Comparison of ENCODE assay signal across 1 cellular context in the genomic region with DNA sequence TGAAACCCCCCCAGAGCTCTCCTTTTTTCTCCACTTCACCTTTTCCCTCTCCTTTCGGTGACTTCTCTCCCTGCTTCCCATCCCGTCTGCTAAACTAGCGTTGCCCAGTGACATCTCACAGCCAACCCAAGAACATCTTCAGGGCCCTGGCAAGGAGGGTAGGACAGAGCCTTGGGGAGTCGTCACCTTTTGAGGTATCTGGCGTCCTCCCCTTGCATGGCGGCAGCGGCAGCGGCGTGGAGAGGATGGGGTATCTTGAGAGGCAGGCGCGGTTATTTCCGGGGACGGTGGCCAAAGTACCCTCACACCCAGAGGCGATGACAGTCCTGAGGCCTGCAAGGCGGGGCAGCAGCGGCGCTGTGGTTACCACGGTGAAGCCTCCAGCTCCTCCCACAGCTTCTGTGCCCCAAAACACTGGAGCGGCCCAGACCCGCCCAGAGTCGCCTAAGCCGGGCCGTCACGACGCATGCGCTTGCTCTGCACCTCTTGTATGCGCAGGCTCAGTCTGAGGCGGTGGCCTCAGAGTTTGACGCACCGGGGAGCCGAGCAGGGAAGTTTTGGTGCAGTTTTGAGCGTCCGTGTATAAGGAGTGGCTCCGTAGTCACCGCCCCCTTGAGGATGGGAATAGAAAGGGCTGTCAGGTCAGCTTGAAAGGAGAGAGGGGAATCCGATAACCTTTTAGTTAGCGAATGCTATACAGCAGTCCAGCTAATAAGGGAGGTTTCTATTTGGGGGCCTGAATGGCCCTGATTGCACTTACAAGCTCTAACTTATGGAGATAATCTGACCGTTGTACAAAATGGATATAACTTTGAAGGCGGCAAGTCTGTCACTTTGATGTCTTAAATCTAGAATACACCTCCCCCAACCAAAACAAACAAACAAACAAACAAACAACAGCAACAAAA.
TF ChIP-seq lines count a peak whose summit lies in the region.

A gene (minus strand): TSS at position 446 of the 908 bp plus-strand sequence. CDS start 228 bp downstream, at position 218.

TF ChIP-seq in HepG2, 621 proteins besides CTCF, POLR2A, EP300 and RAD21 (continued from another document and continues in another):
- TF ChIP-seq, protein P1, sequence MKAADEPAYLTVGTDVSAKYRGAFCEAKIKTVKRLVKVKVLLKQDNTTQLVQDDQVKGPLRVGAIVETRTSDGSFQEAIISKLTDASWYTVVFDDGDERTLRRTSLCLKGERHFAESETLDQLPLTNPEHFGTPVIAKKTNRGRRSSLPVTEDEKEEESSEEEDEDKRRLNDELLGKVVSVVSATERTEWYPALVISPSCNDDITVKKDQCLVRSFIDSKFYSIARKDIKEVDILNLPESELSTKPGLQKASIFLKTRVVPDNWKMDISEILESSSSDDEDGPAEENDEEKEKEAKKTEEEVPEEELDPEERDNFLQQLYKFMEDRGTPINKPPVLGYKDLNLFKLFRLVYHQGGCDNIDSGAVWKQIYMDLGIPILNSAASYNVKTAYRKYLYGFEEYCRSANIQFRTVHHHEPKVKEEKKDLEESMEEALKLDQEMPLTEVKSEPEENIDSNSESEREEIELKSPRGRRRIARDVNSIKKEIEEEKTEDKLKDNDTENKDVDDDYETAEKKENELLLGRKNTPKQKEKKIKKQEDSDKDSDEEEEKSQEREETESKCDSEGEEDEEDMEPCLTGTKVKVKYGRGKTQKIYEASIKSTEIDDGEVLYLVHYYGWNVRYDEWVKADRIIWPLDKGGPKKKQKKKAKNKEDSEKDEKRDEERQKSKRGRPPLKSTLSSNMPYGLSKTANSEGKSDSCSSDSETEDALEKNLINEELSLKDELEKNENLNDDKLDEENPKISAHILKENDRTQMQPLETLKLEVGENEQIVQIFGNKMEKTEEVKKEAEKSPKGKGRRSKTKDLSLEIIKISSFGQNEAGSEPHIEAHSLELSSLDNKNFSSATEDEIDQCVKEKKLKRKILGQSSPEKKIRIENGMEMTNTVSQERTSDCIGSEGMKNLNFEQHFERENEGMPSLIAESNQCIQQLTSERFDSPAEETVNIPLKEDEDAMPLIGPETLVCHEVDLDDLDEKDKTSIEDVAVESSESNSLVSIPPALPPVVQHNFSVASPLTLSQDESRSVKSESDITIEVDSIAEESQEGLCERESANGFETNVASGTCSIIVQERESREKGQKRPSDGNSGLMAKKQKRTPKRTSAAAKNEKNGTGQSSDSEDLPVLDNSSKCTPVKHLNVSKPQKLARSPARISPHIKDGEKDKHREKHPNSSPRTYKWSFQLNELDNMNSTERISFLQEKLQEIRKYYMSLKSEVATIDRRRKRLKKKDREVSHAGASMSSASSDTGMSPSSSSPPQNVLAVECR (CRISPR knock-in tag; IDR thresholded peaks at IDR 0.05; ENCODE audit: borderline replicate concordance) = peak; percentile 92
- peak; percentile 77 for TF ChIP-seq SP5 (CRISPR knock-in tag; IDR thresholded peaks at IDR 0.05; ENCODE audit: borderline replicate concordance, low read depth)
- peak; percentile 59 for TF ChIP-seq ETV5 (CRISPR knock-in tag; IDR thresholded peaks at IDR 0.05; ENCODE audit: borderline replicate concordance)
- TF ChIP-seq, protein P2, sequence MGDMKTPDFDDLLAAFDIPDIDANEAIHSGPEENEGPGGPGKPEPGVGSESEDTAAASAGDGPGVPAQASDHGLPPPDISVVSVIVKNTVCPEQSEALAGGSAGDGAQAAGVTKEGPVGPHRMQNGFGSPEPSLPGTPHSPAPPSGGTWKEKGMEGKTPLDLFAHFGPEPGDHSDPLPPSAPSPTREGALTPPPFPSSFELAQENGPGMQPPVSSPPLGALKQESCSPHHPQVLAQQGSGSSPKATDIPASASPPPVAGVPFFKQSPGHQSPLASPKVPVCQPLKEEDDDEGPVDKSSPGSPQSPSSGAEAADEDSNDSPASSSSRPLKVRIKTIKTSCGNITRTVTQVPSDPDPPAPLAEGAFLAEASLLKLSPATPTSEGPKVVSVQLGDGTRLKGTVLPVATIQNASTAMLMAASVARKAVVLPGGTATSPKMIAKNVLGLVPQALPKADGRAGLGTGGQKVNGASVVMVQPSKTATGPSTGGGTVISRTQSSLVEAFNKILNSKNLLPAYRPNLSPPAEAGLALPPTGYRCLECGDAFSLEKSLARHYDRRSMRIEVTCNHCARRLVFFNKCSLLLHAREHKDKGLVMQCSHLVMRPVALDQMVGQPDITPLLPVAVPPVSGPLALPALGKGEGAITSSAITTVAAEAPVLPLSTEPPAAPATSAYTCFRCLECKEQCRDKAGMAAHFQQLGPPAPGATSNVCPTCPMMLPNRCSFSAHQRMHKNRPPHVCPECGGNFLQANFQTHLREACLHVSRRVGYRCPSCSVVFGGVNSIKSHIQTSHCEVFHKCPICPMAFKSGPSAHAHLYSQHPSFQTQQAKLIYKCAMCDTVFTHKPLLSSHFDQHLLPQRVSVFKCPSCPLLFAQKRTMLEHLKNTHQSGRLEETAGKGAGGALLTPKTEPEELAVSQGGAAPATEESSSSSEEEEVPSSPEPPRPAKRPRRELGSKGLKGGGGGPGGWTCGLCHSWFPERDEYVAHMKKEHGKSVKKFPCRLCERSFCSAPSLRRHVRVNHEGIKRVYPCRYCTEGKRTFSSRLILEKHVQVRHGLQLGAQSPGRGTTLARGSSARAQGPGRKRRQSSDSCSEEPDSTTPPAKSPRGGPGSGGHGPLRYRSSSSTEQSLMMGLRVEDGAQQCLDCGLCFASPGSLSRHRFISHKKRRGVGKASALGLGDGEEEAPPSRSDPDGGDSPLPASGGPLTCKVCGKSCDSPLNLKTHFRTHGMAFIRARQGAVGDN (CRISPR knock-in tag; IDR thresholded peaks at IDR 0.05) = peak; percentile 90
- peak; percentile 60; the same call in 1 of the 2 replicates for TF ChIP-seq RFX1 (IDR thresholded peaks at IDR 0.05)
- TF ChIP-seq ZBTB20 (CRISPR knock-in tag; IDR thresholded peaks at IDR 0.05; ENCODE audit: borderline replicate concordance, low read depth) = 0 out of 2 replicates have a peak, but pooled peaks have one; percentile 13
- TF ChIP-seq SAP130 (CRISPR knock-in tag; IDR thresholded peaks at IDR 0.05; ENCODE audit: low read depth) = peak; percentile 91
- TF ChIP-seq ZFX (CRISPR knock-in tag; IDR thresholded peaks at IDR 0.05; ENCODE audit: low read depth) = peak; percentile 91
- peak; percentile 35; the same call in 1 of the 2 replicates for TF ChIP-seq ZNF33B (CRISPR knock-in tag; IDR thresholded peaks at IDR 0.05)
- no peak for TF ChIP-seq ZNF337 (CRISPR knock-in tag; IDR thresholded peaks at IDR 0.05; ENCODE audit: borderline replicate concordance, low read depth)
- peak; percentile 90 for TF ChIP-seq ZFY (CRISPR knock-in tag; IDR thresholded peaks at IDR 0.05)
- TF ChIP-seq ZNF205 (CRISPR knock-in tag; IDR thresholded peaks at IDR 0.05) = peak; percentile 38; the same call in 1 of the 2 replicates
- TF ChIP-seq, protein P3, sequence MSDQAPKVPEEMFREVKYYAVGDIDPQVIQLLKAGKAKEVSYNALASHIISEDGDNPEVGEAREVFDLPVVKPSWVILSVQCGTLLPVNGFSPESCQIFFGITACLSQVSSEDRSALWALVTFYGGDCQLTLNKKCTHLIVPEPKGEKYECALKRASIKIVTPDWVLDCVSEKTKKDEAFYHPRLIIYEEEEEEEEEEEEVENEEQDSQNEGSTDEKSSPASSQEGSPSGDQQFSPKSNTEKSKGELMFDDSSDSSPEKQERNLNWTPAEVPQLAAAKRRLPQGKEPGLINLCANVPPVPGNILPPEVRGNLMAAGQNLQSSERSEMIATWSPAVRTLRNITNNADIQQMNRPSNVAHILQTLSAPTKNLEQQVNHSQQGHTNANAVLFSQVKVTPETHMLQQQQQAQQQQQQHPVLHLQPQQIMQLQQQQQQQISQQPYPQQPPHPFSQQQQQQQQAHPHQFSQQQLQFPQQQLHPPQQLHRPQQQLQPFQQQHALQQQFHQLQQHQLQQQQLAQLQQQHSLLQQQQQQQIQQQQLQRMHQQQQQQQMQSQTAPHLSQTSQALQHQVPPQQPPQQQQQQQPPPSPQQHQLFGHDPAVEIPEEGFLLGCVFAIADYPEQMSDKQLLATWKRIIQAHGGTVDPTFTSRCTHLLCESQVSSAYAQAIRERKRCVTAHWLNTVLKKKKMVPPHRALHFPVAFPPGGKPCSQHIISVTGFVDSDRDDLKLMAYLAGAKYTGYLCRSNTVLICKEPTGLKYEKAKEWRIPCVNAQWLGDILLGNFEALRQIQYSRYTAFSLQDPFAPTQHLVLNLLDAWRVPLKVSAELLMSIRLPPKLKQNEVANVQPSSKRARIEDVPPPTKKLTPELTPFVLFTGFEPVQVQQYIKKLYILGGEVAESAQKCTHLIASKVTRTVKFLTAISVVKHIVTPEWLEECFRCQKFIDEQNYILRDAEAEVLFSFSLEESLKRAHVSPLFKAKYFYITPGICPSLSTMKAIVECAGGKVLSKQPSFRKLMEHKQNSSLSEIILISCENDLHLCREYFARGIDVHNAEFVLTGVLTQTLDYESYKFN (CRISPR knock-in tag; conservative IDR thresholded peaks at IDR 0.05) = peak; percentile 31; the same call in 1 of the 2 replicates
- TF ChIP-seq NFYB (CRISPR knock-in tag; IDR thresholded peaks at IDR 0.05) = 0 out of 2 replicates have a peak, but pooled peaks have one; percentile 30
- TF ChIP-seq, protein P4, sequence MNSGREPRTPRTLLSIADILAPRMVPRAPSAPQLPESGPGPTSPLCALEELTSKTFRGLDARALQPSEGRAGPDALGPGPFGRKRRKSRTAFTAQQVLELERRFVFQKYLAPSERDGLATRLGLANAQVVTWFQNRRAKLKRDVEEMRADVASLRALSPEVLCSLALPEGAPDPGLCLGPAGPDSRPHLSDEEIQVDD (CRISPR knock-in tag; IDR thresholded peaks at IDR 0.05; ENCODE audit: borderline replicate concordance) = no peak
- 0 out of 2 replicates have a peak, but pooled peaks have one; percentile 71 for TF ChIP-seq ZNF83 (CRISPR knock-in tag; IDR thresholded peaks at IDR 0.05; ENCODE audit: borderline replicate concordance)
- peak; percentile 51; the same call in 1 of the 2 replicates for TF ChIP-seq CREM (IDR thresholded peaks at IDR 0.05)
- TF ChIP-seq CREM (CRISPR knock-in tag; IDR thresholded peaks at IDR 0.05) = no peak
- TF ChIP-seq, protein P5, sequence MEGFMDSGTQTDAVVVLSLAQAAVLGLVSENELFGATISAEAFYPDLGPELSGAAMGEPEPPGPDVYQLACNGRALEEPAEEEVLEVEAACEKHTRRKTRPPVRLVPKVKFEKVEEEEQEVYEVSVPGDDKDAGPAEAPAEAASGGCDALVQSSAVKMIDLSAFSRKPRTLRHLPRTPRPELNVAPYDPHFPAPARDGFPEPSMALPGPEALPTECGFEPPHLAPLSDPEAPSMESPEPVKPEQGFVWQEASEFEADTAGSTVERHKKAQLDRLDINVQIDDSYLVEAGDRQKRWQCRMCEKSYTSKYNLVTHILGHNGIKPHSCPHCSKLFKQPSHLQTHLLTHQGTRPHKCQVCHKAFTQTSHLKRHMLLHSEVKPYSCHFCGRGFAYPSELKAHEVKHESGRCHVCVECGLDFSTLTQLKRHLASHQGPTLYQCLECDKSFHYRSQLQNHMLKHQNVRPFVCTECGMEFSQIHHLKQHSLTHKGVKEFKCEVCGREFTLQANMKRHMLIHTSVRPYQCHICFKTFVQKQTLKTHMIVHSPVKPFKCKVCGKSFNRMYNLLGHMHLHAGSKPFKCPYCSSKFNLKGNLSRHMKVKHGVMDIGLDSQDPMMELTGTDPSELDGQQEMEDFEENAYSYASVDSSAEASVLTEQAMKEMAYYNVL (CRISPR knock-in tag; IDR thresholded peaks at IDR 0.05; ENCODE audit: borderline replicate concordance) = 0 out of 2 replicates have a peak, but pooled peaks have one; percentile 35
- TF ChIP-seq ZNF652 (CRISPR knock-in tag; IDR thresholded peaks at IDR 0.05; ENCODE audit: borderline replicate concordance, low read depth) = 0 out of 2 replicates have a peak, but pooled peaks have one; percentile 13
- TF ChIP-seq ZNF761 (CRISPR knock-in tag; conservative IDR thresholded peaks at IDR 0.05) = 0 out of 2 replicates have a peak, but pooled peaks have one; percentile 45
- TF ChIP-seq, protein P6, sequence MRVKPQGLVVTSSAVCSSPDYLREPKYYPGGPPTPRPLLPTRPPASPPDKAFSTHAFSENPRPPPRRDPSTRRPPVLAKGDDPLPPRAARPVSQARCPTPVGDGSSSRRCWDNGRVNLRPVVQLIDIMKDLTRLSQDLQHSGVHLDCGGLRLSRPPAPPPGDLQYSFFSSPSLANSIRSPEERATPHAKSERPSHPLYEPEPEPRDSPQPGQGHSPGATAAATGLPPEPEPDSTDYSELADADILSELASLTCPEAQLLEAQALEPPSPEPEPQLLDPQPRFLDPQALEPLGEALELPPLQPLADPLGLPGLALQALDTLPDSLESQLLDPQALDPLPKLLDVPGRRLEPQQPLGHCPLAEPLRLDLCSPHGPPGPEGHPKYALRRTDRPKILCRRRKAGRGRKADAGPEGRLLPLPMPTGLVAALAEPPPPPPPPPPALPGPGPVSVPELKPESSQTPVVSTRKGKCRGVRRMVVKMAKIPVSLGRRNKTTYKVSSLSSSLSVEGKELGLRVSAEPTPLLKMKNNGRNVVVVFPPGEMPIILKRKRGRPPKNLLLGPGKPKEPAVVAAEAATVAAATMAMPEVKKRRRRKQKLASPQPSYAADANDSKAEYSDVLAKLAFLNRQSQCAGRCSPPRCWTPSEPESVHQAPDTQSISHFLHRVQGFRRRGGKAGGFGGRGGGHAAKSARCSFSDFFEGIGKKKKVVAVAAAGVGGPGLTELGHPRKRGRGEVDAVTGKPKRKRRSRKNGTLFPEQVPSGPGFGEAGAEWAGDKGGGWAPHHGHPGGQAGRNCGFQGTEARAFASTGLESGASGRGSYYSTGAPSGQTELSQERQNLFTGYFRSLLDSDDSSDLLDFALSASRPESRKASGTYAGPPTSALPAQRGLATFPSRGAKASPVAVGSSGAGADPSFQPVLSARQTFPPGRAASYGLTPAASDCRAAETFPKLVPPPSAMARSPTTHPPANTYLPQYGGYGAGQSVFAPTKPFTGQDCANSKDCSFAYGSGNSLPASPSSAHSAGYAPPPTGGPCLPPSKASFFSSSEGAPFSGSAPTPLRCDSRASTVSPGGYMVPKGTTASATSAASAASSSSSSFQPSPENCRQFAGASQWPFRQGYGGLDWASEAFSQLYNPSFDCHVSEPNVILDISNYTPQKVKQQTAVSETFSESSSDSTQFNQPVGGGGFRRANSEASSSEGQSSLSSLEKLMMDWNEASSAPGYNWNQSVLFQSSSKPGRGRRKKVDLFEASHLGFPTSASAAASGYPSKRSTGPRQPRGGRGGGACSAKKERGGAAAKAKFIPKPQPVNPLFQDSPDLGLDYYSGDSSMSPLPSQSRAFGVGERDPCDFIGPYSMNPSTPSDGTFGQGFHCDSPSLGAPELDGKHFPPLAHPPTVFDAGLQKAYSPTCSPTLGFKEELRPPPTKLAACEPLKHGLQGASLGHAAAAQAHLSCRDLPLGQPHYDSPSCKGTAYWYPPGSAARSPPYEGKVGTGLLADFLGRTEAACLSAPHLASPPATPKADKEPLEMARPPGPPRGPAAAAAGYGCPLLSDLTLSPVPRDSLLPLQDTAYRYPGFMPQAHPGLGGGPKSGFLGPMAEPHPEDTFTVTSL (CRISPR knock-in tag; IDR thresholded peaks at IDR 0.05; ENCODE audit: borderline replicate concordance) = peak; percentile 27; the same call in 1 of the 2 replicates
- TF ChIP-seq NFATC3 (CRISPR knock-in tag; IDR thresholded peaks at IDR 0.05) = no peak
- TF ChIP-seq, protein P7, sequence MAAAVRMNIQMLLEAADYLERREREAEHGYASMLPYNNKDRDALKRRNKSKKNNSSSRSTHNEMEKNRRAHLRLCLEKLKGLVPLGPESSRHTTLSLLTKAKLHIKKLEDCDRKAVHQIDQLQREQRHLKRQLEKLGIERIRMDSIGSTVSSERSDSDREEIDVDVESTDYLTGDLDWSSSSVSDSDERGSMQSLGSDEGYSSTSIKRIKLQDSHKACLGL (CRISPR knock-in tag; IDR thresholded peaks at IDR 0.05) = peak; percentile 40; the same call in 1 of the 2 replicates
- TF ChIP-seq ZMAT3 (CRISPR knock-in tag; conservative IDR thresholded peaks at IDR 0.05) = no peak
- peak; percentile 76 for TF ChIP-seq HDAC1 (CRISPR knock-in tag; IDR thresholded peaks at IDR 0.05)
- TF ChIP-seq ZSCAN29 (CRISPR knock-in tag; conservative IDR thresholded peaks at IDR 0.05) = peak; percentile 71; the same call in 1 of the 2 replicates
- no peak for TF ChIP-seq ZNF224 (CRISPR knock-in tag; IDR thresholded peaks at IDR 0.05)
